Comparison of ENCODE assay signal across 23 cellular contexts in genomic region chr15:69792823-69793222, GRCh38.
"Had no signal": no experiment of that assay in that cellular context is flagged by ENCODE, and none has a peak within 500 bp of the region (broad histone marks: within the 10 kb centered on the region; RNA-seq: fewer than 3 reads in every experiment).

No MANE protein-coding gene starts in this region.

- H3K9me3 Mint-ChIP-seq: natural killer cell; neural progenitor cell; stimulated activated memory B cell treated with anti-CD40 and anti-IgM and Interleukin-4, amounts not matched to agents 10 μg/mL and 1 μg/mL and 100 μg/mL, for 72 hours had no signal

- H3K27ac Mint-ChIP-seq: activated B cell treated with CpG ODN at 0.5 μM for 24 hours; activated CD4-positive, alpha-beta T cell treated with anti-CD3 and anti-CD28 coated beads for 36 hours; activated naive CD4-positive, alpha-beta T cell treated with anti-CD3 and anti-CD28 coated beads, Interleukin-2, amount 10 ng/mL, durations not matched to agents 7 days and 5 days; activated naive CD8-positive, alpha-beta T cell treated with anti-CD3 and anti-CD28 coated beads, Interleukin-2, amount 10 ng/mL, durations not matched to agents 7 days and 5 days; activated T-helper 1 cell treated with anti-CD3 and anti-CD28 coated beads, Interleukin-12 subunit alpha, Interleukin-12 subunit beta, Interleukin-2, Interleukin-4 antibody, amounts not matched to agents 30 ng/mL and 10 ng/mL and 1 ng/mL, durations not matched to agents 14 hours and 24 hours and 36 hours; natural killer cell; neural progenitor cell; stimulated activated memory B cell treated with anti-CD40 and anti-IgM and Interleukin-4, amounts not matched to agents 10 μg/mL and 1 μg/mL and 100 μg/mL, for 72 hours; stimulated activated naive CD8-positive, alpha-beta T cell treated with anti-CD3 and anti-CD28 coated beads, Interleukin-15, amount 100 ng/mL, for 72 hours had no signal

- H3K4me1 ChIP-seq: right lobe of liver had no signal

- DNase-seq: activated B cell treated with CpG ODN at 0.5 μM for 24 hours; activated CD4-positive, alpha-beta T cell treated with anti-CD3 and anti-CD28 coated beads for 36 hours; activated effector memory CD4-positive, alpha-beta T cell treated with anti-CD3 and anti-CD28 coated beads, Interleukin-2, amount 50 U/mL, for 16 hours; activated naive CD4-positive, alpha-beta T cell treated with anti-CD3 and anti-CD28 coated beads, Interleukin-2, amount 10 ng/mL, durations not matched to agents 7 days and 5 days; activated naive CD8-positive, alpha-beta T cell treated with anti-CD3 and anti-CD28 coated beads, Interleukin-2, amount 10 ng/mL, durations not matched to agents 7 days and 5 days; activated T-cell treated with anti-CD3 and anti-CD28 coated beads, Interleukin-2, amount 50 U/mL, for 1 hour; amniotic stem cell; caudate nucleus; esophagus squamous epithelium; kidney; left colon; midbrain; natural killer cell; right lobe of liver; stimulated activated CD4-positive, alpha-beta T cell treated with anti-CD3 and anti-CD28 coated beads, Interleukin-4, amount 100 ng/mL, for 24 hours; stimulated activated naive CD8-positive, alpha-beta T cell treated with anti-CD3 and anti-CD28 coated beads, Interleukin-15, amount 100 ng/mL, for 72 hours; substantia nigra; T-helper 2 cell; thyroid gland; upper lobe of right lung had no signal

- H3K36me3 Mint-ChIP-seq: activated naive CD4-positive, alpha-beta T cell treated with anti-CD3 and anti-CD28 coated beads, Interleukin-2, amount 10 ng/mL, durations not matched to agents 7 days and 5 days; natural killer cell; neural progenitor cell; stimulated activated memory B cell treated with anti-CD40 and anti-IgM and Interleukin-4, amounts not matched to agents 10 μg/mL and 1 μg/mL and 100 μg/mL, for 72 hours had no signal

- H3K27ac ChIP-seq: esophagus squamous epithelium, neural progenitor cell, right lobe of liver, thyroid gland, upper lobe of right lung had no signal

- ATAC-seq: activated CD4-positive, alpha-beta T cell treated with anti-CD3 and anti-CD28 coated beads for 36 hours; left colon; natural killer cell; right lobe of liver; stimulated activated memory B cell treated with anti-CD40 and anti-IgM and Interleukin-4, amounts not matched to agents 10 μg/mL and 1 μg/mL and 100 μg/mL, for 72 hours; stimulated activated naive CD8-positive, alpha-beta T cell treated with anti-CD3 and anti-CD28 coated beads, Interleukin-15, amount 100 ng/mL, for 72 hours; upper lobe of right lung had no signal

- H3K27me3 Mint-ChIP-seq: activated CD4-positive, alpha-beta T cell treated with anti-CD3 and anti-CD28 coated beads for 36 hours had no signal

- H3K4me3 Mint-ChIP-seq: activated B cell treated with CpG ODN at 0.5 μM for 24 hours; activated CD4-positive, alpha-beta T cell treated with anti-CD3 and anti-CD28 coated beads for 36 hours; activated naive CD4-positive, alpha-beta T cell treated with anti-CD3 and anti-CD28 coated beads, Interleukin-2, amount 10 ng/mL, durations not matched to agents 7 days and 5 days; activated naive CD8-positive, alpha-beta T cell treated with anti-CD3 and anti-CD28 coated beads, Interleukin-2, amount 10 ng/mL, durations not matched to agents 7 days and 5 days; activated T-helper 1 cell treated with anti-CD3 and anti-CD28 coated beads, Interleukin-12 subunit alpha, Interleukin-12 subunit beta, Interleukin-2, Interleukin-4 antibody, amounts not matched to agents 30 ng/mL and 10 ng/mL and 1 ng/mL, durations not matched to agents 14 hours and 24 hours and 36 hours; natural killer cell; neural progenitor cell; stimulated activated memory B cell treated with anti-CD40 and anti-IgM and Interleukin-4, amounts not matched to agents 10 μg/mL and 1 μg/mL and 100 μg/mL, for 72 hours; stimulated activated naive CD8-positive, alpha-beta T cell treated with anti-CD3 and anti-CD28 coated beads, Interleukin-15, amount 100 ng/mL, for 72 hours had no signal

- H3K9me3 ChIP-seq: right lobe of liver, thyroid gland, upper lobe of right lung had no signal

- H3K4me1 Mint-ChIP-seq: activated B cell treated with CpG ODN at 0.5 μM for 24 hours; activated CD4-positive, alpha-beta T cell treated with anti-CD3 and anti-CD28 coated beads for 36 hours; activated naive CD4-positive, alpha-beta T cell treated with anti-CD3 and anti-CD28 coated beads, Interleukin-2, amount 10 ng/mL, durations not matched to agents 7 days and 5 days; natural killer cell; stimulated activated memory B cell treated with anti-CD40 and anti-IgM and Interleukin-4, amounts not matched to agents 10 μg/mL and 1 μg/mL and 100 μg/mL, for 72 hours had no signal

- H3K4me3 ChIP-seq: esophagus squamous epithelium, neural progenitor cell, right lobe of liver, thyroid gland, upper lobe of right lung had no signal

- H3K27me3 ChIP-seq: neural progenitor cell, right lobe of liver, thyroid gland, upper lobe of right lung had no signal

- H3K36me3 ChIP-seq: esophagus squamous epithelium, neural progenitor cell, right lobe of liver, thyroid gland, upper lobe of right lung had no signal
